In genomic region chr2:4295680-4296079, GRCh38 we compare ENCODE assay signal across 7 cellular contexts.
"Had no signal": no experiment of that assay in that cellular context is flagged by ENCODE, and none has a peak within 500 bp of the region (broad histone marks: within the 10 kb centered on the region; RNA-seq: fewer than 3 reads in every experiment).

No MANE protein-coding gene starts in this region.

- H3K4me2 ChIP-seq: KMS-11 had no signal

- H3K27ac ChIP-seq: HL-60, KMS-11 had no signal

- DNase-seq: IMR-90, KBM-7, KG1 had no signal

- H3K9ac ChIP-seq: KMS-11 had no signal

- H3K4me3 ChIP-seq: K562 had no signal

- ATAC-seq: HepG2, K562 had no signal
